ENCODE assay signal across 21 cellular contexts in the genomic region with DNA sequence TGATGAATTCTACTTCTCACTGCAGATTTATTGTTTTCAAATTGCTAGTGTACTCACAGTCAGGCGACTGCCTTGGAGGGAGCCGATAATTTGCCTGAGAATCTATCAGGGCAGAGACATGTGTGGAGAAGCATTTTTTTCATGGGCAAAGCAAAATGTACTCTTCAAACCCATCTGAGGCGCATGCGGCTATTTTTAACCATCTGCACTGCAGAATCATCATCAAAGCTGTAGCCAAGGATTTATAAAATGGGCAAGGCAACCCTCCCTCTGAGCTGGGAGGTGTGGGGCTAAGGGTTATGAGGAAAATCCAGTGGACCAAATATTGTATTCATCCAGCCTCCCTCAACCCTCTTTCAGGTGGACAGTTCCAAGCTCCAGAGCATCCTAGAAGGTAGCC. TPM values are rescaled to one million over a fixed set of nuclear protein-coding genes. Genes with fewer than 3 reads are reported as not detected.
A peak's percentile ranks its signal among the peaks of the same experiment; 100 is the strongest.
DNase-seq lines count a peak whose midpoint lies in the region; ATAC-seq, FAIRE-seq and TF ChIP-seq lines count a peak whose summit lies in the region.
"Had no signal": no experiment of that assay in that cellular context is flagged by ENCODE, and none has a peak within 500 bp of the region (broad histone marks: within the 10 kb centered on the region; RNA-seq: fewer than 3 reads in every experiment).

No MANE protein-coding gene starts in this region.

- H3K9me3 ChIP-seq in psoas muscle (no peaks in the 10 kb centered on the region), pancreas (no peaks in the 10 kb centered on the region)
- H3K9me3 ChIP-seq: A549, BLaER1 had no signal

- H3K36me3 ChIP-seq in psoas muscle (ENCODE audit: insufficient read depth in 1 of 2, low read depth in 1 of 2) (peaks cover 2 to 38% of the 10 kb centered on the region in 2 donors), pancreas (no peaks in the 10 kb centered on the region)
- H3K36me3 ChIP-seq: BLaER1 had no signal

- H3K27ac ChIP-seq in psoas muscle (peak overlapping the region; percentile 62), pancreas (no peak overlapping the region)
- H3K27ac ChIP-seq: 22Rv1, A549, BLaER1 had no signal

- DNase-seq in NCI-H2227 (lab: John Stamatoyannopoulos, UW; ENCODE audit: unreplicated experiment), result peak; percentile 19
- no peak for DNase-seq in NCI-H2227 treated with DMSO at 0.1 percent for 48 hours (lab: John Stamatoyannopoulos, UW)
- peak; percentile 18 for DNase-seq in Ammon's horn (ENCODE audit: low spot score)
- DNase-seq in cerebellum (ENCODE audit: low spot score), result peak; percentile 31
- no peak for DNase-seq in psoas muscle
- no peak for DNase-seq in stimulated activated naive CD8-positive, alpha-beta T cell treated with anti-CD3 and anti-CD28 coated beads, Interleukin-15, amount 100 ng/mL, for 72 hours
- no peak for DNase-seq in pancreas
- no peak for DNase-seq in foreskin fibroblast
- DNase-seq: AML-193; CD4-positive, alpha-beta memory T cell; DMS153; DMS79; GF-D8; HCEC 1CT had no signal

- H3K4me1 ChIP-seq in psoas muscle, result peaks cover 35% of the 10 kb centered on the region
- H3K4me1 ChIP-seq in pancreas, result no peaks in the 10 kb centered on the region
- H3K4me1 ChIP-seq: BLaER1 had no signal

- no peaks in the 10 kb centered on the region for H3K27me3 ChIP-seq in psoas muscle (ENCODE audit: insufficient read depth in 3 of 3, low read length in 2 of 3)
- H3K27me3 ChIP-seq in pancreas, result no peaks in the 10 kb centered on the region
- H3K27me3 ChIP-seq: BLaER1 had no signal

- no peak overlapping the region for H3K4me3 ChIP-seq in psoas muscle
- no peak overlapping the region for H3K4me3 ChIP-seq in pancreas
- H3K4me3 ChIP-seq in foreskin fibroblast (ENCODE audit: low read depth in 1 of 2, low read length in 2 of 2), result no peak overlapping the region
- H3K4me3 ChIP-seq: A549, BLaER1 had no signal

- intact Hi-C loops in psoas muscle (cut with DNase I), result no loop called here
- intact Hi-C loops in pancreas (cut with DNase I), result no loop called here

- FAIRE-seq in pancreas (lab: Jason Lieb, UNC), result no peak
- FAIRE-seq: A549, H54 had no signal

- H3K4me3 Mint-ChIP-seq in stimulated activated naive CD8-positive, alpha-beta T cell treated with anti-CD3 and anti-CD28 coated beads, Interleukin-15, amount 100 ng/mL, for 72 hours, result no peak overlapping the region
- H3K4me3 Mint-ChIP-seq: CD14-positive monocyte; CD4-positive, alpha-beta memory T cell had no signal

- H3K4me1 Mint-ChIP-seq in stimulated activated naive CD8-positive, alpha-beta T cell treated with anti-CD3 and anti-CD28 coated beads, Interleukin-15, amount 100 ng/mL, for 72 hours, result no peaks in the 10 kb centered on the region
- H3K4me1 Mint-ChIP-seq: CD14-positive monocyte; CD4-positive, alpha-beta memory T cell had no signal

- ATAC-seq in psoas muscle, result no peak
- ATAC-seq in stimulated activated naive CD8-positive, alpha-beta T cell treated with anti-CD3 and anti-CD28 coated beads, Interleukin-15, amount 100 ng/mL, for 72 hours, result no peak
- no peak for ATAC-seq in pancreas
- ATAC-seq: A549 had no signal

- H3K27ac Mint-ChIP-seq in stimulated activated naive CD8-positive, alpha-beta T cell treated with anti-CD3 and anti-CD28 coated beads, Interleukin-15, amount 100 ng/mL, for 72 hours, result no peak overlapping the region
- H3K27ac Mint-ChIP-seq: CD14-positive monocyte; CD4-positive, alpha-beta memory T cell had no signal

- no peak for TF ChIP-seq CTCF in psoas muscle (IDR thresholded peaks at IDR 0.05)
- TF ChIP-seq CTCF in pancreas (IDR thresholded peaks at IDR 0.05), result no peak
- TF ChIP-seq CTCF in foreskin fibroblast (IDR thresholded peaks at IDR 0.05; ENCODE audit: low read depth, low read length), result no peak

- H3K9me3 Mint-ChIP-seq in stimulated activated naive CD8-positive, alpha-beta T cell treated with anti-CD3 and anti-CD28 coated beads, Interleukin-15, amount 100 ng/mL, for 72 hours, result no peaks in the 10 kb centered on the region
- H3K9me3 Mint-ChIP-seq: CD4-positive, alpha-beta memory T cell had no signal

- WGBS in psoas muscle, 3 donors, result 40 to 72% (median 58%) methylated on average over 4 of the region's 4 CpGs
- WGBS in pancreas, 2 donors, result 70 to 74% methylated on average over 4 of the region's 4 CpGs

- H3K27me3 Mint-ChIP-seq in stimulated activated naive CD8-positive, alpha-beta T cell treated with anti-CD3 and anti-CD28 coated beads, Interleukin-15, amount 100 ng/mL, for 72 hours, result peaks cover 29% of the 10 kb centered on the region

RNA-seq across cellular contexts. Expression of a gene that starts 37.7 kb away (rescaled TPM):
- total RNA-seq in cerebellum (0.18 TPM), psoas muscle (100 to 1,000 TPM; 141 to 181 (median 170) TPM), pancreas (1 to 10 TPM in 2 of 6 donors, under 1 TPM in 2, not detected in 2; 0.12 to 1.6 (median 0.91) TPM)
- polyA plus RNA-seq in psoas muscle (100 to 1,000 TPM in 1 of 3 donors, 10 to 100 TPM in 2; 41.8 to 134 (median 49.1) TPM), pancreas (1 to 10 TPM; 1.0 to 2.8 TPM)
- total RNA-seq: CD4-positive, alpha-beta memory T cell; HT-29 had no signal
- polyA plus RNA-seq: CD14-positive monocyte; CD4-positive, alpha-beta memory T cell had no signal

RNA-seq across cellular contexts. Expression of a gene that starts 50.7 kb away (rescaled TPM):
- total RNA-seq in cerebellum (not detected), psoas muscle (not detected), pancreas (not detected)
- polyA plus RNA-seq in psoas muscle (under 1 TPM in 1 of 3 donors, not detected in 2; 0.03 TPM), pancreas (not detected)
- total RNA-seq: CD4-positive, alpha-beta memory T cell; Daoy; HT-29 had no signal
- polyA plus RNA-seq: A549; CD14-positive monocyte; CD4-positive, alpha-beta memory T cell had no signal

Comparison
In these comparisons a context has a peak if more than half of its experiments do, and no peak if none do; other contexts are left out.
1. DNase-seq: peak in NCI-H2227 (single experiment), Ammon's horn (single experiment) and cerebellum (single experiment); none in NCI-H2227 treated with DMSO at 0.1 percent for 48 hours (single experiment), psoas muscle (0 of 2), stimulated activated naive CD8-positive, alpha-beta T cell treated with anti-CD3 and anti-CD28 coated beads, Interleukin-15, amount 100 ng/mL, for 72 hours (0 of 2), pancreas (0 of 6) and foreskin fibroblast (0 of 2).
2. RNA of a gene that starts 37.7 kb away (total RNA-seq): 141 to 181 TPM in psoas muscle; 0.12 to 1.6 TPM in pancreas and 0.18 TPM in cerebellum (single experiment); every median in the first group is over 10 times any median in the second.